In genomic region chr1:119368556-119368955, GRCh38 we compare ENCODE assay signal across 33 cellular contexts. TPM values are rescaled to one million over a fixed set of nuclear protein-coding genes. Genes with fewer than 3 reads are reported as not detected.
"Had no signal": no experiment of that assay in that cellular context is flagged by ENCODE, and none has a peak within 500 bp of the region (broad histone marks: within the 10 kb centered on the region; RNA-seq: fewer than 3 reads in every experiment).

TSS of gene HAO2 (plus strand) at chr1:119368785. CDS start at chr1:119381086, 12,301 bp downstream.

- H3K4me1 Mint-ChIP-seq: central memory CD8-positive, alpha-beta T cell; natural killer cell; stimulated activated naive B cell treated with anti-CD40 and anti-IgM and Interleukin-4, amounts not matched to agents 10 μg/mL and 1 μg/mL and 100 μg/mL, for 72 hours had no signal

- H3K36me3 ChIP-seq: esophagus muscularis mucosa, heart right ventricle, sigmoid colon, stomach, tibial artery, WERI-Rb-1 had no signal

- DNase-seq: activated CD4-positive, alpha-beta T cell treated with anti-CD3 and anti-CD28 coated beads for 48 hours; activated CD4-positive, alpha-beta T cell treated with anti-CD3 and anti-CD28 coated beads, Interleukin-2, amount 50 U/mL, for 48 hours; activated CD8-positive, alpha-beta memory T cell treated with anti-CD3 and anti-CD28 coated beads for 24 hours; activated effector memory CD4-positive, alpha-beta T cell treated with Interleukin-2 at 50 U/mL for 16 hours; activated naive CD4-positive, alpha-beta T cell treated with Interleukin-2 at 50 U/mL for 16 hours; anterior cingulate cortex; endodermal cell; foreskin melanocyte; heart right ventricle; mesendoderm; natural killer cell; posterior cingulate gyrus; sigmoid colon; small intestine; stimulated activated CD4-positive, alpha-beta T cell treated with anti-CD3 and anti-CD28 coated beads, Interleukin-4, amount 100 ng/mL, for 4 hours; stimulated activated CD8-positive, alpha-beta memory T cell treated with anti-CD3 and anti-CD28 coated beads, Interleukin-4, amount 100 ng/mL, for 48 hours; stimulated activated naive B cell treated with anti-CD40 and anti-IgM and Interleukin-4, amounts not matched to agents 10 μg/mL and 1 μg/mL and 100 μg/mL, for 72 hours; stomach; T1000; tibial artery; WERI-Rb-1 had no signal

- H3K4me3 Mint-ChIP-seq: activated naive CD8-positive, alpha-beta T cell; central memory CD8-positive, alpha-beta T cell; dendritic cell treated with granulocyte-macrophage colony-stimulating factor and Interleukin-4, amounts not matched to agents 40 ng/mL and 50 ng/mL, for 4 days; endodermal cell; natural killer cell; stimulated activated naive B cell treated with anti-CD40 and anti-IgM and Interleukin-4, amounts not matched to agents 10 μg/mL and 1 μg/mL and 100 μg/mL, for 72 hours; T-helper 1 cell treated with Interleukin-12 subunit alpha and Interleukin-12 subunit beta and Interleukin-4 antibody, amounts not matched to agents 30 μg/mL and 1 μg/mL, for 36 hours had no signal

- H3K27ac Mint-ChIP-seq: activated naive CD8-positive, alpha-beta T cell; dendritic cell treated with granulocyte-macrophage colony-stimulating factor and Interleukin-4, amounts not matched to agents 40 ng/mL and 50 ng/mL, for 4 days; endodermal cell; natural killer cell; stimulated activated naive B cell treated with anti-CD40 and anti-IgM and Interleukin-4, amounts not matched to agents 10 μg/mL and 1 μg/mL and 100 μg/mL, for 72 hours; T-helper 1 cell treated with Interleukin-12 subunit alpha and Interleukin-12 subunit beta and Interleukin-4 antibody, amounts not matched to agents 30 μg/mL and 1 μg/mL, for 36 hours had no signal

- H3K36me3 Mint-ChIP-seq: activated naive CD8-positive, alpha-beta T cell; natural killer cell; stimulated activated naive B cell treated with anti-CD40 and anti-IgM and Interleukin-4, amounts not matched to agents 10 μg/mL and 1 μg/mL and 100 μg/mL, for 72 hours had no signal

- H3K27me3 Mint-ChIP-seq: dendritic cell treated with granulocyte-macrophage colony-stimulating factor and Interleukin-4, amounts not matched to agents 40 ng/mL and 50 ng/mL, for 4 days had no signal

- H3K9me3 ChIP-seq: esophagus muscularis mucosa, heart right ventricle, sigmoid colon, stomach, tibial artery had no signal

- FAIRE-seq: bronchial epithelial cell, small intestine had no signal

- H3K27ac ChIP-seq: esophagus muscularis mucosa, heart right ventricle, sigmoid colon, stomach, tibial artery, WERI-Rb-1 had no signal

- H3K27me3 ChIP-seq: esophagus muscularis mucosa, sigmoid colon, stomach had no signal

- H3K9me3 Mint-ChIP-seq: central memory CD8-positive, alpha-beta T cell; dendritic cell treated with granulocyte-macrophage colony-stimulating factor and Interleukin-4, amounts not matched to agents 40 ng/mL and 50 ng/mL, for 4 days; endodermal cell; stimulated activated naive B cell treated with anti-CD40 and anti-IgM and Interleukin-4, amounts not matched to agents 10 μg/mL and 1 μg/mL and 100 μg/mL, for 72 hours; T-helper 1 cell treated with Interleukin-12 subunit alpha and Interleukin-12 subunit beta and Interleukin-4 antibody, amounts not matched to agents 30 μg/mL and 1 μg/mL, for 36 hours had no signal

- ATAC-seq: activated CD4-positive, CD25-positive, alpha-beta regulatory T cell treated with anti-CD3 and anti-CD28 coated beads, Interleukin-2, amount 50 U/mL, for 24 hours; heart right ventricle; natural killer cell; stimulated activated naive B cell treated with anti-CD40 and anti-IgM and Interleukin-4, amounts not matched to agents 10 μg/mL and 1 μg/mL and 100 μg/mL, for 72 hours had no signal

- H3K4me3 ChIP-seq: esophagus muscularis mucosa, heart right ventricle, lung, sigmoid colon, stomach, tibial artery had no signal

- H3K4me1 ChIP-seq: esophagus muscularis mucosa, heart right ventricle, sigmoid colon, stomach, tibial artery had no signal

RNA-seq across cellular contexts. Expression of gene HAO2, which starts in this region (rescaled TPM):
- total RNA-seq: bronchial epithelial cell, endodermal cell, glomerular endothelial cell, heart right ventricle, lung, mononuclear cell, natural killer cell, osteoblast, sigmoid colon had no signal
- polyA plus RNA-seq: adipose tissue, lung, sigmoid colon, stomach had no signal
